8 cellular contexts compared by ENCODE assay signal in the genomic region with DNA sequence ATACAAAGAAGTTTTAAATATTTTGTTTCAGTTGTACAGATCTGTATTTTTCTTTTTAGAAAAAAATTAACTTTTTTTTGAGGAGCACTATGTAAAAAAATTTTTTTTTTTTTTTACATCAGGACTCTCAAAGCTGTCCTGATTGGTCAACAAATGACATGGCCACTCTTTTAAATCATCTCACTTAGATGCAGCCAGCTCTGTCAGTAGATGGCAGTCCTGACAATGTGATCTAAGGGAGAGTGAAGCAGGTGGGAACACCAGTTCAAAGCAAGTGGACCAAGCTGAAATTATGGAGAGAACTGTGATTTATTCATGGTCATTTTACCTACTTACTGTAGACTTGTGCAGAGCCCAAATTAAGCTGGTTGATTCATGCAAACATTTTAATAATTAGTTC.
DNase-seq lines count a peak whose midpoint lies in the region; ATAC-seq, FAIRE-seq and TF ChIP-seq lines count a peak whose summit lies in the region.

No MANE protein-coding gene starts in this region.

- no peak overlapping the region for H2BK12ac ChIP-seq in H1 (ENCODE audit: low read depth, low read length)

- H3K4me1 Mint-ChIP-seq in stimulated activated effector memory CD8-positive, alpha-beta T cell treated with anti-CD3 and anti-CD28 coated beads, Interleukin-12 subunit alpha, Interleukin-12 subunit beta, amount 100 ng/mL, for 72 hours: no peaks in the 10 kb centered on the region

- no peaks in the 10 kb centered on the region for H3K9me3 ChIP-seq in H1 (ENCODE audit: insufficient read depth in 2 of 2, low read depth in 1 of 2, low read length in 1 of 2)
- no peaks in the 10 kb centered on the region for H3K9me3 ChIP-seq in upper lobe of left lung

- no peak overlapping the region for H2BK15ac ChIP-seq in H1 (ENCODE audit: low read length)

- POLR2A ChIA-PET in H1 (lab: Charles Lee; ENCODE audit: partially characterized antibody): no interaction called here

- H4K5ac ChIP-seq in H1 (ENCODE audit: insufficient read length, low read depth, low read length): no peak overlapping the region

- H3K4me3 ChIP-seq in H1 (ENCODE audit: extremely low read depth in 1 of 4, insufficient read depth in 2 of 4, low read depth in 3 of 4, low read length in 4 of 4) (no peak overlapping the region), upper lobe of left lung (no peak overlapping the region)

- no peak overlapping the region for H2BK20ac ChIP-seq in H1 (ENCODE audit: low read length)

- H3K4me3 Mint-ChIP-seq in stimulated activated effector memory CD8-positive, alpha-beta T cell treated with anti-CD3 and anti-CD28 coated beads, Interleukin-12 subunit alpha, Interleukin-12 subunit beta, amount 100 ng/mL, for 72 hours: no peak overlapping the region

- H3K79me2 ChIP-seq in H1 (ENCODE audit: control insufficient read depth in 1 of 2, insufficient read depth in 2 of 2, low read length in 2 of 2): no peaks in the 10 kb centered on the region

- no peaks in the 10 kb centered on the region for H3K36me3 Mint-ChIP-seq in stimulated activated effector memory CD8-positive, alpha-beta T cell treated with anti-CD3 and anti-CD28 coated beads, Interleukin-12 subunit alpha, Interleukin-12 subunit beta, amount 100 ng/mL, for 72 hours

- no peak overlapping the region for H3K56ac ChIP-seq in H1 (replicated peaks; ENCODE audit: insufficient read length, low read depth, low read length)

- FAIRE-seq in H1 (lab: Jason Lieb, UNC): peak; percentile 91

- H4K20me1 ChIP-seq in H1 (replicated peaks in 1 of 2; ENCODE audit: control insufficient read depth in 1 of 2, insufficient read depth in 2 of 2, low read length in 2 of 2): no peaks in the 10 kb centered on the region

- DNase-seq in Ammon's horn (ENCODE audit: low spot score) (peak; percentile 53), NCI-H446 treated with DMSO at 0.1 percent for 48 hours (lab: John Stamatoyannopoulos, UW) (peak; percentile 58), H1 (ENCODE audit: low read depth in 1 of 2, low spot score in 2 of 2) (no peak), MV-4-11 (lab: John Stamatoyannopoulos, UW) (no peak), upper lobe of left lung (no peak)
- no peak for DNase-seq in stimulated activated effector memory CD8-positive, alpha-beta T cell treated with anti-CD3 and anti-CD28 coated beads, Interleukin-12 subunit alpha, Interleukin-12 subunit beta, amount 100 ng/mL, for 72 hours (ENCODE audit: low spot score in 2 of 2)

- H4K91ac ChIP-seq in H1 (replicated peaks; ENCODE audit: insufficient read length, low read length): no peak overlapping the region

- peak; percentile 95 for ATAC-seq in GM18505 (IDR thresholded peaks at IDR 0.05; ENCODE audit: unreplicated experiment)
- ATAC-seq in HG02938 (IDR thresholded peaks at IDR 0.05; ENCODE audit: unreplicated experiment): peak; percentile 82
- ATAC-seq in stimulated activated effector memory CD8-positive, alpha-beta T cell treated with anti-CD3 and anti-CD28 coated beads, Interleukin-12 subunit alpha, Interleukin-12 subunit beta, amount 100 ng/mL, for 72 hours: peak; percentile 60
- no peak for ATAC-seq in upper lobe of left lung (ENCODE audit: low FRiP score in 2 of 2)

- no peak overlapping the region for H3K4ac ChIP-seq in H1 (replicated peaks; ENCODE audit: insufficient read length, low read depth, low read length)

- no peak overlapping the region for H3K9ac ChIP-seq in H1 (replicated peaks in 1 of 4; ENCODE audit: extremely low read depth in 1 of 4, low read depth in 3 of 4, low read length in 3 of 4)

- H2AK5ac ChIP-seq in H1 (ENCODE audit: low read depth, low read length): no peak overlapping the region

- no peak overlapping the region for H3K4me2 ChIP-seq in H1 (ENCODE audit: insufficient read depth in 1 of 2, low read depth in 2 of 2, low read length in 2 of 2)

- H3K79me1 ChIP-seq in H1 (ENCODE audit: low read depth, low read length): no peaks in the 10 kb centered on the region

- H3K23me2 ChIP-seq in H1 (ENCODE audit: low read depth, low read length): no peaks in the 10 kb centered on the region

- H3K27me3 ChIP-seq in H1 (replicated peaks in 1 of 4; ENCODE audit: control insufficient read depth in 3 of 4, extremely low read depth in 1 of 4, insufficient read depth in 3 of 4, low read length in 3 of 4) (no peaks in the 10 kb centered on the region), upper lobe of left lung (no peaks in the 10 kb centered on the region)

- no peak overlapping the region for H3K18ac ChIP-seq in H1 (ENCODE audit: extremely low read depth, low read length)

- H3K9me3 Mint-ChIP-seq in stimulated activated effector memory CD8-positive, alpha-beta T cell treated with anti-CD3 and anti-CD28 coated beads, Interleukin-12 subunit alpha, Interleukin-12 subunit beta, amount 100 ng/mL, for 72 hours: peaks cover 2% of the 10 kb centered on the region

- CTCF ChIA-PET in H1 (lab: Charles Lee; ENCODE audit: partially characterized antibody): interaction anchor here (0.5 to 1.9 kb wide), 17 partner anchors 8 to 425 kb away, joined by 3 to 5 read pairs (median 3); no protein-coding TSS in a partner anchor

- no peak overlapping the region for H3K14ac ChIP-seq in H1 (ENCODE audit: insufficient read length)

- no peak overlapping the region for H4K8ac ChIP-seq in H1 (ENCODE audit: extremely low read depth, insufficient read depth, low read length)

- H3K36me3 ChIP-seq in H1 (ENCODE audit: control insufficient read depth in 2 of 4, insufficient read depth in 4 of 4, low read length in 3 of 4) (no peaks in the 10 kb centered on the region), upper lobe of left lung (no peaks in the 10 kb centered on the region)

- H3K27ac Mint-ChIP-seq in stimulated activated effector memory CD8-positive, alpha-beta T cell treated with anti-CD3 and anti-CD28 coated beads, Interleukin-12 subunit alpha, Interleukin-12 subunit beta, amount 100 ng/mL, for 72 hours: no peak overlapping the region

- no peak overlapping the region for H2AFZ ChIP-seq in H1 (ENCODE audit: low read length)

- H3K27ac ChIP-seq in H1 (ENCODE audit: low read depth, low read length) (no peak overlapping the region), upper lobe of left lung (no peak overlapping the region)

- TF ChIP-seq EP300 in H1 (IDR thresholded peaks at IDR 0.05; ENCODE audit: borderline replicate concordance in 1 of 2, low read depth in 2 of 2, low read length in 2 of 2) (no peak), upper lobe of left lung (IDR thresholded peaks at IDR 0.05) (no peak)

- H3K4me1 ChIP-seq in H1 (replicated peaks in 1 of 4; ENCODE audit: control insufficient read depth in 3 of 4, insufficient read depth in 4 of 4, low read length in 3 of 4) (no peaks in the 10 kb centered on the region), upper lobe of left lung (no peaks in the 10 kb centered on the region)

- no peak overlapping the region for H3K23ac ChIP-seq in H1 (ENCODE audit: insufficient read length)

- H2BK5ac ChIP-seq in H1 (ENCODE audit: low read depth, low read length): no peak overlapping the region

- TF ChIP-seq POLR2A in GM18505 (IDR thresholded peaks at IDR 0.05; ENCODE audit: borderline replicate concordance, extremely low read depth, insufficient read depth, insufficient read length) (no peak), H1 (IDR thresholded peaks at IDR 0.05; ENCODE audit: control extremely low read depth in 1 of 2, low read depth in 2 of 2, low read length in 2 of 2) (no peak), upper lobe of left lung (IDR thresholded peaks at IDR 0.05) (no peak)

- H2BK120ac ChIP-seq in H1 (replicated peaks; ENCODE audit: low read depth, low read length): no peak overlapping the region

- peak in 2 of 3 experiments; percentile 42 to 56; a peak in 2 of 4 replicates for TF ChIP-seq CTCF in H1 (IDR thresholded peaks at IDR 0.05; ENCODE audit: control extremely low read depth in 1 of 3, insufficient read depth in 1 of 3, low read depth in 1 of 3, low read length in 3 of 3)
- TF ChIP-seq CTCF in upper lobe of left lung (IDR thresholded peaks at IDR 0.05): no peak

- TF ChIP-seq RAD21 in H1 (IDR thresholded peaks at IDR 0.05 in 1 of 2, conservative IDR thresholded peaks at IDR 0.05 in 1 of 2; ENCODE audit: low read depth in 2 of 2, low read length in 2 of 2): peak; percentile 68 to 75

TF ChIP-seq in H1, 55 proteins besides CTCF, POLR2A, EP300 and RAD21:
- TF ChIP-seq RBBP5 (IDR thresholded peaks at IDR 0.05; ENCODE audit: borderline replicate concordance, low read depth, low read length) (no peak), NRF1 (IDR thresholded peaks at IDR 0.05; ENCODE audit: low read depth, low read length) (no peak), SAP30 (IDR thresholded peaks at IDR 0.05; ENCODE audit: insufficient read depth, insufficient replicate concordance, low read length) (no peak), YY1 (IDR thresholded peaks at IDR 0.05; ENCODE audit: low read depth, low read length) (no peak), GABPA (IDR thresholded peaks at IDR 0.05; ENCODE audit: borderline replicate concordance, insufficient read depth, low read length) (no peak), MAFK (IDR thresholded peaks at IDR 0.05; ENCODE audit: low read depth, low read length) (no peak), ZNF274 (IDR thresholded peaks at IDR 0.05; ENCODE audit: borderline replicate concordance, extremely low read depth, low read length) (no peak), JUND (IDR thresholded peaks at IDR 0.05; ENCODE audit: low read length) (no peak), CREB1 (IDR thresholded peaks at IDR 0.05) (no peak), POU5F1 (IDR thresholded peaks at IDR 0.05; ENCODE audit: low read depth, low read length) (no peak), POLR2AphosphoS5 (IDR thresholded peaks at IDR 0.05; ENCODE audit: low read depth, low read length) (no peak), KDM1A (IDR thresholded peaks at IDR 0.05; ENCODE audit: borderline replicate concordance, low read length) (no peak), CHD1 (IDR thresholded peaks at IDR 0.05; ENCODE audit: low read depth, low read length) (no peak), CHD2 (IDR thresholded peaks at IDR 0.05; ENCODE audit: low read length) (no peak), TAF7 (optimal IDR thresholded peaks at IDR 0.05; ENCODE audit: borderline replicate concordance, low read depth, low read length) (no peak)
- TF ChIP-seq, protein P1, sequence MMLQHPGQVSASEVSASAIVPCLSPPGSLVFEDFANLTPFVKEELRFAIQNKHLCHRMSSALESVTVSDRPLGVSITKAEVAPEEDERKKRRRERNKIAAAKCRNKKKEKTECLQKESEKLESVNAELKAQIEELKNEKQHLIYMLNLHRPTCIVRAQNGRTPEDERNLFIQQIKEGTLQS (IDR thresholded peaks at IDR 0.05; ENCODE audit: insufficient read depth, low read depth, low read length): no peak

Comparison
In these comparisons a context has a peak if more than half of its experiments do, and no peak if none do; other contexts are left out.
1. DNase-seq: peak in Ammon's horn (single experiment) and NCI-H446 treated with DMSO at 0.1 percent for 48 hours (single experiment); none in H1 (0 of 2), stimulated activated effector memory CD8-positive, alpha-beta T cell treated with anti-CD3 and anti-CD28 coated beads, Interleukin-12 subunit alpha, Interleukin-12 subunit beta, amount 100 ng/mL, for 72 hours (0 of 2), MV-4-11 (single experiment) and upper lobe of left lung (0 of 2).
2. ATAC-seq: peak in GM18505 (single experiment), HG02938 (single experiment) and stimulated activated effector memory CD8-positive, alpha-beta T cell treated with anti-CD3 and anti-CD28 coated beads, Interleukin-12 subunit alpha, Interleukin-12 subunit beta, amount 100 ng/mL, for 72 hours (single experiment); none in upper lobe of left lung (0 of 2).
3. CTCF ChIP-seq: peak in H1 (2 of 3); none in upper lobe of left lung (0 of 6).